Comparison of ENCODE assay signal across 9 cellular contexts in the genomic region with DNA sequence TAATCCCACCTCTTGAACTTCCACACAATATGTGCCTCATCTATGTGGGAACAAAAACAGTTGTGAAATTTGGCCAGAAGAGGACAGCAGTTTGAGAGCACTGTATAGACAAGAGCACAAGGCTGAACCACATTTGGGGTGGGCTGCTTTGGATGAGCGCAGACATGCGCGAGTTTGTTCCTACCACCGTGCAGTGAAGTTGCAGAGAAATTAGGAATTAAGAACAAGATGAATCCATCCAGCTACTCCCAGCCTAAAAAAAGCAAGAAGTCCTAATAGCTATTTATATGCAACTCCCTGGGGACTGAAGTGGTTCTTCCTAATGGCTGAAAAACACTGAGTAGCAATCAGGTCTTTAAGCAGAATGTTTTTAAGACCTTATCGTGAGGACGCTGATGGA. TPM values are rescaled to one million over a fixed set of nuclear protein-coding genes. Genes with fewer than 3 reads are reported as not detected.
DNase-seq lines count a peak whose midpoint lies in the region; ATAC-seq, FAIRE-seq and TF ChIP-seq lines count a peak whose summit lies in the region.
"Had no signal": no experiment of that assay in that cellular context is flagged by ENCODE, and none has a peak within 500 bp of the region (broad histone marks: within the 10 kb centered on the region; RNA-seq: fewer than 3 reads in every experiment).

No MANE protein-coding gene starts in this region.

- TF ChIP-seq RAD21 in A549 (conservative IDR thresholded peaks at IDR 0.05 in 1 of 2, IDR thresholded peaks at IDR 0.05 in 1 of 2), result no peak

- no peaks in the 10 kb centered on the region for H3K36me3 Mint-ChIP-seq in HFFc6 (ENCODE audit: low read depth)
- no peaks in the 10 kb centered on the region for H3K36me3 Mint-ChIP-seq in activated naive CD8-positive, alpha-beta T cell treated with anti-CD3 and anti-CD28 coated beads for 36 hours

- DNase-seq in A549 (ENCODE audit: low read depth in 1 of 2, low spot score in 1 of 2), result no peak
- DNase-seq in HFFc6, result no peak
- DNase-seq in activated naive CD8-positive, alpha-beta T cell treated with anti-CD3 and anti-CD28 coated beads for 36 hours, result no peak
- no peak for DNase-seq in left lung
- no peak for DNase-seq in COR-L47 (lab: John Stamatoyannopoulos, UW)
- DNase-seq in frontal cortex (ENCODE audit: low spot score in 2 of 2), result no peak
- DNase-seq in activated CD4-positive, alpha-beta T cell treated with anti-CD3 and anti-CD28 coated beads, Interleukin-2, amount 50 U/mL, for 1 hour, result no peak

- no peak overlapping the region for H3K4me3 ChIP-seq in A549
- peak overlapping the region; percentile 32 to 53 for H3K4me3 ChIP-seq in left lung

- CTCF ChIA-PET in A549 (lab: Yijun Ruan, JAX), result interaction anchor here (1.1 to 4.0 kb wide), 15 partner anchors 11 to 275 kb away, joined by 3 to 44 read pairs (median 7); a partner anchor contains a TSS

- 89% methylated on average over 6 of the region's 6 CpGs for WGBS in A549 (ENCODE audit: missing lambda C conversion rate)

- H3K27me3 ChIP-seq in left lung, result peaks cover 0 to 5% of the 10 kb centered on the region in 2 donors

- no peaks in the 10 kb centered on the region for H3K36me3 ChIP-seq in left lung

- no peak for TF ChIP-seq EP300 in A549 (IDR thresholded peaks at IDR 0.05)

- H3K4me3 Mint-ChIP-seq in HFFc6, result peak overlapping the region; percentile 28; the same call in 1 of the 2 replicates
- peak overlapping the region; percentile 75 for H3K4me3 Mint-ChIP-seq in activated naive CD8-positive, alpha-beta T cell treated with anti-CD3 and anti-CD28 coated beads for 36 hours

- H3K4me1 Mint-ChIP-seq in HFFc6 (ENCODE audit: low read depth), result no peaks in the 10 kb centered on the region
- peaks cover 7% of the 10 kb centered on the region for H3K4me1 Mint-ChIP-seq in activated naive CD8-positive, alpha-beta T cell treated with anti-CD3 and anti-CD28 coated beads for 36 hours

- peaks cover 22% of the 10 kb centered on the region for H3K27me3 Mint-ChIP-seq in HFFc6 (ENCODE audit: insufficient read depth)
- H3K27me3 Mint-ChIP-seq in activated naive CD8-positive, alpha-beta T cell treated with anti-CD3 and anti-CD28 coated beads for 36 hours, result no peaks in the 10 kb centered on the region

- no peak overlapping the region for H3K27ac Mint-ChIP-seq in HFFc6
- H3K27ac Mint-ChIP-seq in activated naive CD8-positive, alpha-beta T cell treated with anti-CD3 and anti-CD28 coated beads for 36 hours, result no peak overlapping the region

- H3K27ac ChIP-seq in A549 (no peak overlapping the region), left lung (peak overlapping the region in 1 of 2 donors; percentile 91)
- H3K27ac ChIP-seq: VCaP had no signal

- no peak for TF ChIP-seq CTCF in A549 (IDR thresholded peaks at IDR 0.05)
- TF ChIP-seq CTCF in HFFc6 (IDR thresholded peaks at IDR 0.05), result no peak
- no peak for TF ChIP-seq CTCF in left lung (IDR thresholded peaks at IDR 0.05)

- ATAC-seq in A549 (peak in 1 of 2 experiments; percentile 33; a peak in 2 of 6 replicates), left lung (peak; percentile 12), GM18907 (IDR thresholded peaks at IDR 0.05; ENCODE audit: unreplicated experiment) (no peak)

- POLR2A ChIA-PET in A549 (lab: Yijun Ruan, JAX), result interaction anchor here (1.4 kb wide), 1 partner anchor 13 kb away, joined by 5 read pairs; a partner anchor contains a TSS

- peak overlapping the region; percentile 91 for H3K4me2 ChIP-seq in A549

- H3K4me1 ChIP-seq in A549, result no peaks in the 10 kb centered on the region
- peaks cover 0 to 10% of the 10 kb centered on the region in 2 donors for H3K4me1 ChIP-seq in left lung

- intact Hi-C loops in left lung (cut with DNase I), result no loop called here

- FAIRE-seq in A549 (lab: Jason Lieb, UNC), result peak; percentile 77
- FAIRE-seq in frontal cortex (lab: Jason Lieb, UNC), result no peak

- H3K9me3 ChIP-seq in A549, result no peaks in the 10 kb centered on the region
- H3K9me3 ChIP-seq in left lung, result no peaks in the 10 kb centered on the region

- no peaks in the 10 kb centered on the region for H3K9me3 Mint-ChIP-seq in HFFc6
- no peaks in the 10 kb centered on the region for H3K9me3 Mint-ChIP-seq in activated naive CD8-positive, alpha-beta T cell treated with anti-CD3 and anti-CD28 coated beads for 36 hours

- no peak for TF ChIP-seq POLR2A in A549 (IDR thresholded peaks at IDR 0.05; ENCODE audit: low read length)

TF ChIP-seq in A549, 52 proteins besides CTCF, POLR2A, EP300 and RAD21 (continues in another document):
- TF ChIP-seq MYC (IDR thresholded peaks at IDR 0.05; ENCODE audit: borderline replicate concordance, low read length) (no peak), RARB (CRISPR knock-in tag; IDR thresholded peaks at IDR 0.05) (no peak), MAFK (IDR thresholded peaks at IDR 0.05; ENCODE audit: partially characterized antibody) (no peak), HOXB13 (CRISPR knock-in tag; IDR thresholded peaks at IDR 0.05; ENCODE audit: low read depth) (no peak), NFE2L2 (conservative IDR thresholded peaks at IDR 0.05; ENCODE audit: low read length) (no peak), CHD4 (IDR thresholded peaks at IDR 0.05; ENCODE audit: borderline replicate concordance) (no peak)
- TF ChIP-seq, protein P1, sequence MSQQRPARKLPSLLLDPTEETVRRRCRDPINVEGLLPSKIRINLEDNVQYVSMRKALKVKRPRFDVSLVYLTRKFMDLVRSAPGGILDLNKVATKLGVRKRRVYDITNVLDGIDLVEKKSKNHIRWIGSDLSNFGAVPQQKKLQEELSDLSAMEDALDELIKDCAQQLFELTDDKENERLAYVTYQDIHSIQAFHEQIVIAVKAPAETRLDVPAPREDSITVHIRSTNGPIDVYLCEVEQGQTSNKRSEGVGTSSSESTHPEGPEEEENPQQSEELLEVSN (IDR thresholded peaks at IDR 0.05; ENCODE audit: borderline replicate concordance, low read depth), result no peak
- TF ChIP-seq, protein P2, sequence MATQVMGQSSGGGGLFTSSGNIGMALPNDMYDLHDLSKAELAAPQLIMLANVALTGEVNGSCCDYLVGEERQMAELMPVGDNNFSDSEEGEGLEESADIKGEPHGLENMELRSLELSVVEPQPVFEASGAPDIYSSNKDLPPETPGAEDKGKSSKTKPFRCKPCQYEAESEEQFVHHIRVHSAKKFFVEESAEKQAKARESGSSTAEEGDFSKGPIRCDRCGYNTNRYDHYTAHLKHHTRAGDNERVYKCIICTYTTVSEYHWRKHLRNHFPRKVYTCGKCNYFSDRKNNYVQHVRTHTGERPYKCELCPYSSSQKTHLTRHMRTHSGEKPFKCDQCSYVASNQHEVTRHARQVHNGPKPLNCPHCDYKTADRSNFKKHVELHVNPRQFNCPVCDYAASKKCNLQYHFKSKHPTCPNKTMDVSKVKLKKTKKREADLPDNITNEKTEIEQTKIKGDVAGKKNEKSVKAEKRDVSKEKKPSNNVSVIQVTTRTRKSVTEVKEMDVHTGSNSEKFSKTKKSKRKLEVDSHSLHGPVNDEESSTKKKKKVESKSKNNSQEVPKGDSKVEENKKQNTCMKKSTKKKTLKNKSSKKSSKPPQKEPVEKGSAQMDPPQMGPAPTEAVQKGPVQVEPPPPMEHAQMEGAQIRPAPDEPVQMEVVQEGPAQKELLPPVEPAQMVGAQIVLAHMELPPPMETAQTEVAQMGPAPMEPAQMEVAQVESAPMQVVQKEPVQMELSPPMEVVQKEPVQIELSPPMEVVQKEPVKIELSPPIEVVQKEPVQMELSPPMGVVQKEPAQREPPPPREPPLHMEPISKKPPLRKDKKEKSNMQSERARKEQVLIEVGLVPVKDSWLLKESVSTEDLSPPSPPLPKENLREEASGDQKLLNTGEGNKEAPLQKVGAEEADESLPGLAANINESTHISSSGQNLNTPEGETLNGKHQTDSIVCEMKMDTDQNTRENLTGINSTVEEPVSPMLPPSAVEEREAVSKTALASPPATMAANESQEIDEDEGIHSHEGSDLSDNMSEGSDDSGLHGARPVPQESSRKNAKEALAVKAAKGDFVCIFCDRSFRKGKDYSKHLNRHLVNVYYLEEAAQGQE (IDR thresholded peaks at IDR 0.05), result no peak
- TF ChIP-seq, protein P3, sequence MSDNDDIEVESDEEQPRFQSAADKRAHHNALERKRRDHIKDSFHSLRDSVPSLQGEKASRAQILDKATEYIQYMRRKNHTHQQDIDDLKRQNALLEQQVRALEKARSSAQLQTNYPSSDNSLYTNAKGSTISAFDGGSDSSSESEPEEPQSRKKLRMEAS (IDR thresholded peaks at IDR 0.05), result no peak

RNA-seq across cellular contexts. Expression of a gene that starts 1.0 kb away (rescaled TPM):
- polyA plus RNA-seq in A549 (2011; rRNA removed) (0.39 and 0.56 TPM in 2 replicates), A549 (2017; fragmentation: RNase III; extraction: RNeasy Plus Mini Kit Qiagen cat#74134 plus additional on column Dnase treatment) (0.13 to 0.21 TPM (median 0.15 TPM) in 3 replicates)
- 0.12 and 0.19 TPM in 2 replicates for polyA plus RNA-seq in A549 (2012; cell fraction: cytosol; rRNA removed)
- 0.56 and 0.72 TPM in 2 replicates for polyA plus RNA-seq in A549 (2012; cell fraction: nucleus; rRNA removed)
- polyA minus RNA-seq in A549 (2011; rRNA and poly(A)+ RNA removed), result 0.58 and 0.99 TPM in 2 replicates
- total RNA-seq in HFFc6 (2021; fragmentation: NEBNext Ultra II Directional; extraction: Animal tissue kit (Norgen Biotek cat#: 25700)), result under 1 TPM; 0.05 to 0.50 (median 0.16) TPM
- 1 to 10 TPM; 2.5 to 3.4 TPM for total RNA-seq in activated naive CD8-positive, alpha-beta T cell treated with anti-CD3 and anti-CD28 coated beads for 36 hours
- total RNA-seq in left lung (10 to 100 TPM in 1 of 2 donors, 1 to 10 TPM in 1; 6.6 to 15.0 TPM), frontal cortex (0.82 TPM)

RNA-seq across cellular contexts. Expression of a gene that starts 12.8 kb away (rescaled TPM):
- polyA plus RNA-seq in A549 (2011; rRNA removed) (137 and 209 TPM in 2 replicates), A549 (2017; fragmentation: RNase III; extraction: RNeasy Plus Mini Kit Qiagen cat#74134 plus additional on column Dnase treatment) (165 to 190 TPM (median 166 TPM) in 3 replicates)
- 88.4 and 101 TPM in 2 replicates for polyA plus RNA-seq in A549 (2012; cell fraction: cytosol; rRNA removed)
- 65.4 and 111 TPM in 2 replicates for polyA plus RNA-seq in A549 (2012; cell fraction: nucleus; rRNA removed)
- polyA minus RNA-seq in A549 (2011; rRNA and poly(A)+ RNA removed), result 113 and 122 TPM in 2 replicates
- total RNA-seq in HFFc6 (2021; fragmentation: NEBNext Ultra II Directional; extraction: Animal tissue kit (Norgen Biotek cat#: 25700)), result 10 to 100 TPM; 44.6 to 55.5 (median 51.1) TPM
- 100 to 1,000 TPM; 181 to 190 TPM for total RNA-seq in activated naive CD8-positive, alpha-beta T cell treated with anti-CD3 and anti-CD28 coated beads for 36 hours
- total RNA-seq in left lung (10 to 100 TPM; 22.3 to 42.5 TPM), frontal cortex (17.5 TPM)

RNA-seq across cellular contexts. Expression of a gene that starts 55.4 kb away (rescaled TPM):
- 10.7 and 11.2 TPM in 2 replicates for polyA plus RNA-seq in A549 (2011; rRNA removed)
- polyA plus RNA-seq in A549 (2012; cell fraction: cytosol; rRNA removed), result 9.6 and 10.7 TPM in 2 replicates
- 14.9 and 15.8 TPM in 2 replicates for polyA plus RNA-seq in A549 (2012; cell fraction: nucleus; rRNA removed)
- polyA plus RNA-seq in A549 (2017; fragmentation: RNase III; extraction: RNeasy Plus Mini Kit Qiagen cat#74134 plus additional on column Dnase treatment), result 13.8 to 15.1 TPM (median 14.3 TPM) in 3 replicates
- polyA minus RNA-seq in A549 (2011; rRNA and poly(A)+ RNA removed), result 8.6 and 11.1 TPM in 2 replicates
- 10 to 100 TPM; 17.0 to 22.7 (median 20.5) TPM for total RNA-seq in HFFc6 (2021; fragmentation: NEBNext Ultra II Directional; extraction: Animal tissue kit (Norgen Biotek cat#: 25700))
- 10 to 100 TPM; 16.2 to 17.9 TPM for total RNA-seq in activated naive CD8-positive, alpha-beta T cell treated with anti-CD3 and anti-CD28 coated beads for 36 hours
- 100 to 1,000 TPM in 1 of 2 donors, 10 to 100 TPM in 1; 44.9 to 125 TPM for total RNA-seq in left lung
- 20.0 TPM for total RNA-seq in frontal cortex
